ENCODE assay signal across 1 cellular context in the genomic region with DNA sequence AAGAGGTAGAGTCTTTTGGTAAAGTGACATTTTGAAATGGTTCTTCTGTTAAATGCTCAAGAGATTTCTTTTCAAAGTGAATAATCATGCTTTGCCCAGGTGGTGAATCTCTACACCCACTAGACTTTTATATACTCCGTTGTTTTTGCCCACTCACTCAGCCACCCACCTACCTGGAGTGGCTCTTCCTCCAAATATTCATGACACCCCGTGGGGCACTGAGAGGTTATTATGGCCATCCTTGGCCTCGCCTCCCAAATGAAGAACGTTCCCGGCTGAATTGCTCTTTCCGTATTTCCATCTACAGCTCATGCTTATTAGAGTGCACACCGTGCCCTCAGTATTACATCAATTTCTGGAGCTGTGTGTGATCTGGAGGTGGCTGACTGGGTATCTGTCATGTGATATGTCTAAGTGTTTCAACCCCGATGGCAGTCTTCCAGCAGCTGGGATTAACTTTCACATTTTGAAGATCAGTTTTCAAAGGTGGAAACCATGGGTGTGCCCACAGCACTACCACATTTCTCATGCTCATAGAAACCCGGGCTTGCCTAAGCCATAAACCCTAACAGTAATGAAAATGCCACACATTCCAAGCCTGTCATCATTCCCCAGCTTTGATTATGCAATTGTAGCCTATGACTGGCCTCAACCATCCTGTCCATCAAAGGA.
TF ChIP-seq lines count a peak whose summit lies in the region.

No MANE protein-coding gene starts in this region.

TF ChIP-seq in HEK293, 187 proteins besides CTCF, POLR2A, EP300 and RAD21 (continued from another document and continues in another):
- TF ChIP-seq ZNF362 (tag by site-specific recombination; IDR thresholded peaks at IDR 0.05) (peak; percentile 82), TCF7L2 (IDR thresholded peaks at IDR 0.05; ENCODE audit: borderline replicate concordance, low read depth, low read length) (no peak), ZNF148 (tag by site-specific recombination; IDR thresholded peaks at IDR 0.05; ENCODE audit: borderline replicate concordance) (no peak), ZNF404 (tag by site-specific recombination; IDR thresholded peaks at IDR 0.05) (no peak), MEIS1 (CRISPR knock-in tag; IDR thresholded peaks at IDR 0.05; ENCODE audit: borderline replicate concordance) (no peak), ZNF24 (tag by site-specific recombination; IDR thresholded peaks at IDR 0.05) (no peak; the same call in 1 of the 2 replicates), ZNF518A (tag by site-specific recombination; conservative IDR thresholded peaks at IDR 0.05; ENCODE audit: low read depth) (no peak; the same call in 1 of the 2 replicates), HOXD13 (CRISPR knock-in tag; IDR thresholded peaks at IDR 0.05; ENCODE audit: borderline replicate concordance) (peak; percentile 53; the same call in 1 of the 2 replicates), ZNF571 (tag by site-specific recombination; IDR thresholded peaks at IDR 0.05) (no peak), ZNF146 (tag by site-specific recombination; IDR thresholded peaks at IDR 0.05) (no peak), SCRT2 (tag by site-specific recombination; IDR thresholded peaks at IDR 0.05) (no peak), ZNF2 (tag by site-specific recombination; IDR thresholded peaks at IDR 0.05) (no peak), KLF1 (tag by site-specific recombination; IDR thresholded peaks at IDR 0.05) (peak; percentile 59; the same call in 1 of the 2 replicates), ZNF155 (tag by site-specific recombination; IDR thresholded peaks at IDR 0.05) (no peak), ZSCAN4 (tag by site-specific recombination; IDR thresholded peaks at IDR 0.05) (peak; percentile 22; the same call in 1 of the 2 replicates), ZNF555 (tag by site-specific recombination; conservative IDR thresholded peaks at IDR 0.05) (no peak), ZNF37A (tag by site-specific recombination; IDR thresholded peaks at IDR 0.05) (no peak), ZNF549 (tag by site-specific recombination; IDR thresholded peaks at IDR 0.05) (no peak), ZNF777 (tag by site-specific recombination; IDR thresholded peaks at IDR 0.05; ENCODE audit: borderline replicate concordance) (no peak), ZNF394 (tag by site-specific recombination; IDR thresholded peaks at IDR 0.05; ENCODE audit: borderline replicate concordance) (0 out of 2 replicates have a peak, but pooled peaks have one; percentile 21), TRIM28 (IDR thresholded peaks at IDR 0.05; ENCODE audit: borderline replicate concordance, low read length) (0 out of 2 replicates have a peak, but pooled peaks have one; percentile 10), ZNF501 (tag by site-specific recombination; IDR thresholded peaks at IDR 0.05) (peak; percentile 60; the same call in 1 of the 2 replicates), ZNF843 (tag by site-specific recombination; IDR thresholded peaks at IDR 0.05) (peak; percentile 45; the same call in 1 of the 2 replicates), REPIN1 (tag by site-specific recombination; IDR thresholded peaks at IDR 0.05; ENCODE audit: low read depth) (no peak), ZNF513 (tag by site-specific recombination; IDR thresholded peaks at IDR 0.05) (no peak), ZNF354C (tag by site-specific recombination; IDR thresholded peaks at IDR 0.05; ENCODE audit: borderline replicate concordance, low read depth) (no peak), ZBTB48 (tag by site-specific recombination; IDR thresholded peaks at IDR 0.05) (peak; percentile 38; the same call in 1 of the 2 replicates), RBAK (tag by site-specific recombination; IDR thresholded peaks at IDR 0.05) (no peak), ZNF16 (tag by site-specific recombination; IDR thresholded peaks at IDR 0.05; ENCODE audit: low read depth) (no peak), ZNF221 (tag by site-specific recombination; IDR thresholded peaks at IDR 0.05; ENCODE audit: borderline replicate concordance) (no peak), ZNF214 (tag by site-specific recombination; IDR thresholded peaks at IDR 0.05; ENCODE audit: borderline replicate concordance) (no peak), ZBTB1 (tag by site-specific recombination; IDR thresholded peaks at IDR 0.05) (no peak), ZNF600 (tag by site-specific recombination; IDR thresholded peaks at IDR 0.05) (peak; percentile 52; the same call in 1 of the 2 replicates), KLF16 (tag by site-specific recombination; IDR thresholded peaks at IDR 0.05) (no peak), ZNF184 (tag by site-specific recombination; IDR thresholded peaks at IDR 0.05) (no peak), OSR2 (tag by site-specific recombination; IDR thresholded peaks at IDR 0.05) (peak; percentile 42), ZNF510 (tag by site-specific recombination; IDR thresholded peaks at IDR 0.05; ENCODE audit: insufficient replicate concordance) (no peak), ZEB2 (tag by site-specific recombination; IDR thresholded peaks at IDR 0.05) (0 out of 2 replicates have a peak, but pooled peaks have one; percentile 20)
- TF ChIP-seq, protein P1, sequence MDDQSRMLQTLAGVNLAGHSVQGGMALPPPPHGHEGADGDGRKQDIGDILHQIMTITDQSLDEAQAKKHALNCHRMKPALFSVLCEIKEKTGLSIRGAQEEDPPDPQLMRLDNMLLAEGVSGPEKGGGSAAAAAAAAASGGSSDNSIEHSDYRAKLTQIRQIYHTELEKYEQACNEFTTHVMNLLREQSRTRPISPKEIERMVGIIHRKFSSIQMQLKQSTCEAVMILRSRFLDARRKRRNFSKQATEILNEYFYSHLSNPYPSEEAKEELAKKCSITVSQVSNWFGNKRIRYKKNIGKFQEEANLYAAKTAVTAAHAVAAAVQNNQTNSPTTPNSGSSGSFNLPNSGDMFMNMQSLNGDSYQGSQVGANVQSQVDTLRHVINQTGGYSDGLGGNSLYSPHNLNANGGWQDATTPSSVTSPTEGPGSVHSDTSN (CRISPR knock-in tag; IDR thresholded peaks at IDR 0.05) = no peak
- TF ChIP-seq, protein P2, sequence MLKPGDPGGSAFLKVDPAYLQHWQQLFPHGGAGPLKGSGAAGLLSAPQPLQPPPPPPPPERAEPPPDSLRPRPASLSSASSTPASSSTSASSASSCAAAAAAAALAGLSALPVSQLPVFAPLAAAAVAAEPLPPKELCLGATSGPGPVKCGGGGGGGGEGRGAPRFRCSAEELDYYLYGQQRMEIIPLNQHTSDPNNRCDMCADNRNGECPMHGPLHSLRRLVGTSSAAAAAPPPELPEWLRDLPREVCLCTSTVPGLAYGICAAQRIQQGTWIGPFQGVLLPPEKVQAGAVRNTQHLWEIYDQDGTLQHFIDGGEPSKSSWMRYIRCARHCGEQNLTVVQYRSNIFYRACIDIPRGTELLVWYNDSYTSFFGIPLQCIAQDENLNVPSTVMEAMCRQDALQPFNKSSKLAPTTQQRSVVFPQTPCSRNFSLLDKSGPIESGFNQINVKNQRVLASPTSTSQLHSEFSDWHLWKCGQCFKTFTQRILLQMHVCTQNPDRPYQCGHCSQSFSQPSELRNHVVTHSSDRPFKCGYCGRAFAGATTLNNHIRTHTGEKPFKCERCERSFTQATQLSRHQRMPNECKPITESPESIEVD (tag by site-specific recombination; IDR thresholded peaks at IDR 0.05) = peak; percentile 53
- TF ChIP-seq, protein P3, sequence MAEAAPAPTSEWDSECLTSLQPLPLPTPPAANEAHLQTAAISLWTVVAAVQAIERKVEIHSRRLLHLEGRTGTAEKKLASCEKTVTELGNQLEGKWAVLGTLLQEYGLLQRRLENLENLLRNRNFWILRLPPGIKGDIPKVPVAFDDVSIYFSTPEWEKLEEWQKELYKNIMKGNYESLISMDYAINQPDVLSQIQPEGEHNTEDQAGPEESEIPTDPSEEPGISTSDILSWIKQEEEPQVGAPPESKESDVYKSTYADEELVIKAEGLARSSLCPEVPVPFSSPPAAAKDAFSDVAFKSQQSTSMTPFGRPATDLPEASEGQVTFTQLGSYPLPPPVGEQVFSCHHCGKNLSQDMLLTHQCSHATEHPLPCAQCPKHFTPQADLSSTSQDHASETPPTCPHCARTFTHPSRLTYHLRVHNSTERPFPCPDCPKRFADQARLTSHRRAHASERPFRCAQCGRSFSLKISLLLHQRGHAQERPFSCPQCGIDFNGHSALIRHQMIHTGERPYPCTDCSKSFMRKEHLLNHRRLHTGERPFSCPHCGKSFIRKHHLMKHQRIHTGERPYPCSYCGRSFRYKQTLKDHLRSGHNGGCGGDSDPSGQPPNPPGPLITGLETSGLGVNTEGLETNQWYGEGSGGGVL (tag by site-specific recombination; IDR thresholded peaks at IDR 0.05) = no peak
- TF ChIP-seq, protein P4, sequence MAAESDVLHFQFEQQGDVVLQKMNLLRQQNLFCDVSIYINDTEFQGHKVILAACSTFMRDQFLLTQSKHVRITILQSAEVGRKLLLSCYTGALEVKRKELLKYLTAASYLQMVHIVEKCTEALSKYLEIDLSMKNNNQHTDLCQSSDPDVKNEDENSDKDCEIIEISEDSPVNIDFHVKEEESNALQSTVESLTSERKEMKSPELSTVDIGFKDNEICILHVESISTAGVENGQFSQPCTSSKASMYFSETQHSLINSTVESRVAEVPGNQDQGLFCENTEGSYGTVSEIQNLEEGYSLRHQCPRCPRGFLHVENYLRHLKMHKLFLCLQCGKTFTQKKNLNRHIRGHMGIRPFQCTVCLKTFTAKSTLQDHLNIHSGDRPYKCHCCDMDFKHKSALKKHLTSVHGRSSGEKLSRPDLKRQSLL (tag by site-specific recombination; IDR thresholded peaks at IDR 0.05) = no peak
